In genomic region chr2:179596018-179596417, GRCh38 we compare ENCODE assay signal across 15 cellular contexts.
DNase-seq lines count a peak whose midpoint lies in the region; ATAC-seq and TF ChIP-seq lines count a peak whose summit lies in the region.
"Had no signal": no experiment of that assay in that cellular context is flagged by ENCODE, and none has a peak within 500 bp of the region (broad histone marks: within the 10 kb centered on the region; RNA-seq: fewer than 3 reads in every experiment).

No MANE protein-coding gene starts in this region.

- TF ChIP-seq CTCF in AG09309 (IDR thresholded peaks at IDR 0.05; ENCODE audit: control insufficient read depth, insufficient read depth, low read depth, low read length, missing control alignments) (no peak), cardiac fibroblast (IDR thresholded peaks at IDR 0.05; ENCODE audit: low read depth, low read length) (no peak)

- no peak overlapping the region for H3K18ac ChIP-seq in mesenchymal stem cell (ENCODE audit: low read depth in 1 of 2, low read length in 2 of 2)

- no peak overlapping the region for H2BK5ac ChIP-seq in mesenchymal stem cell (ENCODE audit: low read depth, low read length, poor library complexity, severe bottlenecking)

- no peak overlapping the region for H2AFZ ChIP-seq in mesenchymal stem cell (ENCODE audit: low read depth, low read length)

- no peak overlapping the region for H3K14ac ChIP-seq in mesenchymal stem cell (ENCODE audit: low read length in 2 of 2)

- H3K36me3 ChIP-seq in mesenchymal stem cell (ENCODE audit: control insufficient read depth in 1 of 2, insufficient read depth in 2 of 2, low read depth in 1 of 2, low read length in 2 of 2): no peaks in the 10 kb centered on the region
- H3K36me3 ChIP-seq: esophagus muscularis mucosa, pancreas had no signal

- H2AK5ac ChIP-seq in mesenchymal stem cell (ENCODE audit: low read length, severe bottlenecking): no peak overlapping the region

- H3K79me1 ChIP-seq in mesenchymal stem cell (replicated peaks; ENCODE audit: low read length, poor library complexity, severe bottlenecking): no peaks in the 10 kb centered on the region

- peaks cover 1% of the 10 kb centered on the region for H3K4me1 ChIP-seq in mesenchymal stem cell (ENCODE audit: control insufficient read depth, insufficient read depth, low read depth, low read length)
- H3K4me1 ChIP-seq: esophagus muscularis mucosa, pancreas had no signal

- no peak overlapping the region for H4K8ac ChIP-seq in mesenchymal stem cell (ENCODE audit: low read length)

- peak; percentile 63 for DNase-seq in AG09309 (ENCODE audit: low read depth)
- peak; percentile 51 for DNase-seq in LHCN-M2 (ENCODE audit: low read depth)
- DNase-seq in cardiac fibroblast (ENCODE audit: low read depth in 2 of 2): peak; percentile 55 to 88
- no peak for DNase-seq in mesenchymal stem cell
- no peak for DNase-seq in NCI-H1092 (lab: John Stamatoyannopoulos, UW)
- no peak for DNase-seq in iPS-NIHi11 (ENCODE audit: low spot score)
- DNase-seq: activated B cell treated with CpG ODN at 0.5 μM for 24 hours; activated CD8-positive, alpha-beta memory T cell treated with anti-CD3 and anti-CD28 coated beads, Interleukin-2, amount 50 U/mL, for 48 hours; immature natural killer cell; mucosa of descending colon; NCI-H1048; pancreas had no signal

- peak overlapping the region; percentile 23 for H3K27ac ChIP-seq in mesenchymal stem cell (ENCODE audit: low read length, poor library complexity, severe bottlenecking)
- H3K27ac ChIP-seq: esophagus muscularis mucosa, pancreas had no signal

- no peak overlapping the region for H2BK15ac ChIP-seq in mesenchymal stem cell (ENCODE audit: low read depth, poor library complexity, severe bottlenecking)

- no peak overlapping the region for H3K23ac ChIP-seq in mesenchymal stem cell (ENCODE audit: low read length in 2 of 2)

- no peak overlapping the region for H2BK12ac ChIP-seq in mesenchymal stem cell (ENCODE audit: low read length in 2 of 2)

- H3K9me3 ChIP-seq in mesenchymal stem cell (ENCODE audit: control insufficient read depth, low read length): no peaks in the 10 kb centered on the region
- H3K9me3 ChIP-seq: esophagus muscularis mucosa, mucosa of descending colon, pancreas had no signal

- H2BK120ac ChIP-seq in mesenchymal stem cell (ENCODE audit: low read depth, low read length): no peak overlapping the region

- H3K27me3 ChIP-seq in mesenchymal stem cell (ENCODE audit: control insufficient read depth in 1 of 2, insufficient read depth in 1 of 2, low read length in 2 of 2): no peaks in the 10 kb centered on the region
- H3K27me3 ChIP-seq: esophagus muscularis mucosa, pancreas had no signal

- H3K4me3 ChIP-seq in AG09309 (ENCODE audit: control insufficient read depth, low read depth, low read length) (no peak overlapping the region), cardiac fibroblast (replicated peaks in 1 of 2; ENCODE audit: low read depth in 2 of 2, low read length in 2 of 2) (no peak overlapping the region), mesenchymal stem cell (ENCODE audit: insufficient read depth in 1 of 2, low read depth in 1 of 2, low read length in 2 of 2) (no peak overlapping the region)
- H3K4me3 ChIP-seq: esophagus muscularis mucosa, mucosa of descending colon, pancreas had no signal

- peak overlapping the region; percentile 16 for H3K9ac ChIP-seq in mesenchymal stem cell (ENCODE audit: low read length)

- ATAC-seq in HG03095 (IDR thresholded peaks at IDR 0.05; ENCODE audit: unreplicated experiment): no peak
- ATAC-seq in GM19035 (IDR thresholded peaks at IDR 0.05; ENCODE audit: unreplicated experiment): no peak

- H4K91ac ChIP-seq in mesenchymal stem cell (ENCODE audit: low read length): no peak overlapping the region

- H3K4ac ChIP-seq in mesenchymal stem cell (ENCODE audit: low read depth in 1 of 2, low read length in 2 of 2): no peak overlapping the region

- WGBS in mesenchymal stem cell: no CpG with 5 or more reads among the region's 1 CpG

- H3K4me2 ChIP-seq in mesenchymal stem cell (ENCODE audit: low read length, poor library complexity, severe bottlenecking): no peak overlapping the region

Comparison
In these comparisons a context has a peak if more than half of its experiments do, and no peak if none do; other contexts are left out.
1. DNase-seq: peak in AG09309 (single experiment), LHCN-M2 (single experiment) and cardiac fibroblast (2 of 2); none in mesenchymal stem cell (single experiment), NCI-H1092 (single experiment) and iPS-NIHi11 (single experiment).